In the genomic region with DNA sequence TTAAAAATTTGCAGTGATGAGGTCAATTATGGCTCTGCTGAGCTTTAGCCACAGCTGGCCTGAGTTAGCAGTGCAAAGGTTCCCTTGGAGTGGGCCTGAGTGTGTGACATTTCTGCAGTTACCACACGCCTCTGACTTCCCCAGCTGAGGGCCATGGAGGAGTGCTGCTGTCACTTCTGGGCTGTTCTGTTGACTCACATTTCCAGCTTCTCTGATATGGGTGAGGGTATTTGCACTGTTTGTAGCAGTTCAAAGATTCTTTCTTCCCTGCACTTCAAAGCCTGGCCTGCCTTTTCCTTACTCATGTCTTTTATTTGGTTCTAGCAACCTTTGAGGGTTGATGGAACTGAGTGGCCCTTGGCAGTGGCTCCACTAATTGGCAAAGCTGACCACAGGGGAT, we compare ENCODE assay signal across 22 cellular contexts.
"Had no signal": no experiment of that assay in that cellular context is flagged by ENCODE, and none has a peak within 500 bp of the region (broad histone marks: within the 10 kb centered on the region; RNA-seq: fewer than 3 reads in every experiment).

No MANE protein-coding gene starts in this region.

- ATAC-seq: activated T-cell treated with anti-CD3 and anti-CD28 coated beads, Interleukin-2, amount 50 U/mL, for 4 hours; body of pancreas; lower lobe of right lung had no signal

- H3K4me1 ChIP-seq: body of pancreas, lower lobe of right lung, spleen had no signal

- H3K27me3 ChIP-seq: body of pancreas, cardiac muscle cell, spleen, tibial artery had no signal

- H3K4me3 ChIP-seq: body of pancreas, cardiac muscle cell, lower lobe of right lung, spleen, tibial artery had no signal

- DNase-seq: activated CD4-positive, alpha-beta T cell treated with anti-CD3 and anti-CD28 coated beads for 1 hour; activated CD4-positive, alpha-beta T cell treated with anti-CD3 and anti-CD28 coated beads, Interleukin-2, amount 50 U/mL, for 1 hour; activated CD8-positive, alpha-beta memory T cell treated with anti-CD3 and anti-CD28 coated beads for 24 hours; activated CD8-positive, alpha-beta memory T cell treated with anti-CD3 and anti-CD28 coated beads, Interleukin-2, amount 50 U/mL, for 4 hours; activated effector memory CD4-positive, alpha-beta T cell treated with Interleukin-2 at 50 U/mL for 16 hours; activated naive CD4-positive, alpha-beta T cell treated with anti-CD3 and anti-CD28 coated beads for 36 hours; activated naive CD8-positive, alpha-beta T cell treated with anti-CD3 and anti-CD28 coated beads, Interleukin-2, amount 10 ng/mL, durations not matched to agents 7 days and 5 days; activated T-cell treated with anti-CD3 and anti-CD28 coated beads, Interleukin-2, amount 50 U/mL, for 4 hours; body of pancreas; effector CD4-positive, alpha-beta T cell; islet precursor cell; lower lobe of right lung; naive B cell; occipital lobe; retina; SK-N-SH; spleen; stimulated activated CD4-positive, alpha-beta T cell treated with anti-CD3 and anti-CD28 coated beads, Interleukin-4, amount 100 ng/mL, for 1 hour; stimulated activated naive CD4-positive, alpha-beta T cell treated with Interleukin-2 at 50 U/mL for 16 hours; tibial artery; WERI-Rb-1 had no signal

- H3K9me3 ChIP-seq: body of pancreas, lower lobe of right lung, SK-N-SH, spleen, tibial artery had no signal

- H3K27ac ChIP-seq: body of pancreas, cardiac muscle cell, lower lobe of right lung, spleen, tibial artery, WERI-Rb-1 had no signal

- H3K36me3 ChIP-seq: cardiac muscle cell, lower lobe of right lung, spleen, tibial artery, WERI-Rb-1 had no signal
